Comparison of ENCODE assay signal across 10 cellular contexts in genomic region chr7:71132521-71133231, GRCh38. TPM values are rescaled to one million over a fixed set of nuclear protein-coding genes. Genes with fewer than 3 reads are reported as not detected.
DNase-seq lines count a peak whose midpoint lies in the region; TF ChIP-seq lines count a peak whose summit lies in the region.
"Had no signal": no experiment of that assay in that cellular context is flagged by ENCODE, and none has a peak within 500 bp of the region (broad histone marks: within the 10 kb centered on the region; RNA-seq: fewer than 3 reads in every experiment).

No MANE protein-coding gene starts in this region.

- H3K4me1 ChIP-seq in ectodermal cell (ENCODE audit: control insufficient read depth, insufficient read depth, low read length) (peaks cover 10% of the 10 kb centered on the region), mesodermal cell (ENCODE audit: control insufficient read depth, insufficient read depth, low read length, poor library complexity, severe bottlenecking) (no peaks in the 10 kb centered on the region), thyroid gland (peaks cover 12 to 31% of the 10 kb centered on the region in 2 donors)

- POLR2A ChIA-PET in activated CD4-positive, alpha-beta memory T cell treated with anti-CD3 and anti-CD28 coated beads for 36 hours (lab: Charles Lee) = no interaction called here

- H3K27ac ChIP-seq in ectodermal cell (ENCODE audit: insufficient read depth, low read depth, low read length, poor library complexity, severe bottlenecking) (no peak overlapping the region), mesodermal cell (ENCODE audit: low read depth, low read length, severe bottlenecking) (no peak overlapping the region), thyroid gland (no peak overlapping the region)
- H3K27ac ChIP-seq: 22Rv1 had no signal

- H3K4me3 ChIP-seq in ectodermal cell (ENCODE audit: insufficient read depth, low read depth, low read length) (peak overlapping the region; percentile 74), mesodermal cell (ENCODE audit: extremely low read depth, insufficient read depth, low read length, poor library complexity, severe bottlenecking) (peak overlapping the region; percentile 60), thyroid gland (replicated peaks in 1 of 3) (peak overlapping the region; percentile 36 to 73 (median 68))

- H3K36me3 ChIP-seq in ectodermal cell (ENCODE audit: control insufficient read depth, insufficient read depth, low read length) (no peaks in the 10 kb centered on the region), mesodermal cell (ENCODE audit: control insufficient read depth, insufficient read depth, low read length) (no peaks in the 10 kb centered on the region), thyroid gland (no peaks in the 10 kb centered on the region)

- H3K4me1 Mint-ChIP-seq in activated CD4-positive, alpha-beta memory T cell treated with anti-CD3 and anti-CD28 coated beads for 36 hours (ENCODE audit: low read depth) = no peaks in the 10 kb centered on the region

- TF ChIP-seq CTCF in thyroid gland (IDR thresholded peaks at IDR 0.05) = no peak

- WGBS in ectodermal cell, 2 experiments = 0% methylated on average over 74 of the region's 74 CpGs
- 0 to 1% methylated on average over 67 to 72 of the region's 74 CpGs for WGBS in mesodermal cell (ENCODE audit: insufficient coverage in 2 of 2), 2 experiments
- WGBS in thyroid gland, 2 donors = 4% methylated on average over 7 of the region's 74 CpGs; no CpG with 5 or more reads in 1 of the 2 donors

- DNase-seq in DMS 273 (lab: John Stamatoyannopoulos, UW; ENCODE audit: unreplicated experiment) (peak; percentile 86), DMS 273 treated with DMSO at 0.1 percent for 48 hours (lab: John Stamatoyannopoulos, UW) (no peak), thyroid gland (peak; percentile 58 to 64), hepatic stellate cell (ENCODE audit: low spot score) (no peak)
- no peak for DNase-seq in activated CD4-positive, alpha-beta memory T cell treated with anti-CD3 and anti-CD28 coated beads for 36 hours
- no peak for DNase-seq in activated CD8-positive, alpha-beta memory T cell treated with anti-CD3 and anti-CD28 coated beads for 24 hours

- peaks cover 21% of the 10 kb centered on the region for H3K27me3 Mint-ChIP-seq in activated CD4-positive, alpha-beta memory T cell treated with anti-CD3 and anti-CD28 coated beads for 36 hours

- H3K27me3 ChIP-seq in ectodermal cell (ENCODE audit: control insufficient read depth, insufficient read depth, low read length, poor library complexity, severe bottlenecking) (peaks cover 14% of the 10 kb centered on the region), thyroid gland (no peaks in the 10 kb centered on the region)

- no peak for TF ChIP-seq POLR2A in thyroid gland (IDR thresholded peaks at IDR 0.05)

- H3K9me3 ChIP-seq in ectodermal cell (ENCODE audit: control insufficient read depth, low read length) (no peaks in the 10 kb centered on the region), mesodermal cell (ENCODE audit: control insufficient read depth, low read length) (no peaks in the 10 kb centered on the region), thyroid gland (no peaks in the 10 kb centered on the region)

- peaks cover 2% of the 10 kb centered on the region for H3K9me3 Mint-ChIP-seq in activated CD4-positive, alpha-beta memory T cell treated with anti-CD3 and anti-CD28 coated beads for 36 hours

- no peak overlapping the region for H3K4me3 Mint-ChIP-seq in activated CD4-positive, alpha-beta memory T cell treated with anti-CD3 and anti-CD28 coated beads for 36 hours

- H3K36me3 Mint-ChIP-seq in activated CD4-positive, alpha-beta memory T cell treated with anti-CD3 and anti-CD28 coated beads for 36 hours = peaks cover 3% of the 10 kb centered on the region

- CTCF ChIA-PET in activated CD4-positive, alpha-beta memory T cell treated with anti-CD3 and anti-CD28 coated beads for 36 hours (lab: Charles Lee) = no interaction called here

- intact Hi-C loops in thyroid gland (cut with DNase I) = no loop called here
- intact Hi-C loops in activated CD4-positive, alpha-beta memory T cell treated with anti-CD3 and anti-CD28 coated beads for 36 hours (cut with micrococcal nuclease) = no loop called here

- no peak overlapping the region for H3K27ac Mint-ChIP-seq in activated CD4-positive, alpha-beta memory T cell treated with anti-CD3 and anti-CD28 coated beads for 36 hours

RNA-seq across cellular contexts. Expression of gene GALNT17, which starts 0.7 kb away (rescaled TPM):
- polyA plus RNA-seq in ectodermal cell (2013, experiment 1 of 4) = 37.9 TPM
- 44.7 TPM for polyA plus RNA-seq in ectodermal cell (2013, experiment 2 of 4)
- 28.3 TPM for polyA plus RNA-seq in ectodermal cell (2013, experiment 3 of 4)
- 31.5 TPM for polyA plus RNA-seq in ectodermal cell (2013, experiment 4 of 4)
- polyA plus RNA-seq in mesodermal cell (2013, experiment 1 of 2) = 3.4 TPM
- polyA plus RNA-seq in mesodermal cell (2013, experiment 2 of 2) = 2.0 TPM
- 10 to 100 TPM in 3 of 4 donors, 1 to 10 TPM in 1; 5.8 to 63.8 (median 37.1) TPM for total RNA-seq in thyroid gland
- not detected for total RNA-seq in activated CD4-positive, alpha-beta memory T cell treated with anti-CD3 and anti-CD28 coated beads for 36 hours
- total RNA-seq: lung microvascular endothelial cell had no signal

Comparison
In these comparisons a context has a peak if more than half of its experiments do, and no peak if none do; other contexts are left out.
1. DNase-seq: peak in DMS 273 (single experiment) and thyroid gland (2 of 2); none in DMS 273 treated with DMSO at 0.1 percent for 48 hours (single experiment), activated CD4-positive, alpha-beta memory T cell treated with anti-CD3 and anti-CD28 coated beads for 36 hours (single experiment), hepatic stellate cell (single experiment) and activated CD8-positive, alpha-beta memory T cell treated with anti-CD3 and anti-CD28 coated beads for 24 hours (single experiment).
2. RNA of gene GALNT17, which starts 0.7 kb away (total RNA-seq): 5.8 to 63.8 TPM in thyroid gland; not detected in activated CD4-positive, alpha-beta memory T cell treated with anti-CD3 and anti-CD28 coated beads for 36 hours; every median in the first group is over 4 times any median in the second.
3. Peak in every context shown above with its lines, with median percentiles within 50 percentile points of each other: H3K4me3 ChIP-seq.